Comparison of ENCODE assay signal across 37 cellular contexts in the genomic region with DNA sequence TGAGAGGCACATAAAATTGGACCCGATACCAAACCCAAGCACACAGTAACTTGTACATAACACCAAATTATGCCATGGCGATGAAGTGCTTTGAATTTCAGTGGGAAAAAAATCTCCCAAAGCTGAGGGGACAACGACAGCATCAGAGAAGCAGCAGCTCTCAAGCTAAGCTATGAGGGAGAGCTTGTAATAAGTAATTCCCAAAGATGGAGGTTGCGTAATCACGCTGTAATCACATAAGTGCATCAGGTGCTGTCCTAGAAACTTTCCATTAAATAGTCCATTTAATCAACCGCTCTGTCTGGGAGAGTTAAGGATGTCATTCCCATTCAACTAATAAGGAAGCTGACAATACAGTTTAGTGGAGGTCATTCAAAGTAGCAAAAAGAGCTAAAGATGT. TPM values are rescaled to one million over a fixed set of nuclear protein-coding genes. Genes with fewer than 3 reads are reported as not detected.
"Had no signal": no experiment of that assay in that cellular context is flagged by ENCODE, and none has a peak within 500 bp of the region (broad histone marks: within the 10 kb centered on the region; RNA-seq: fewer than 3 reads in every experiment).

No MANE protein-coding gene starts in this region.

- H3K36me3 ChIP-seq: adrenal gland, breast epithelium, SJCRH30 had no signal

- ATAC-seq: activated CD8-positive, alpha-beta T cell treated with anti-CD3 and anti-CD28 coated beads, Interleukin-2, amount 10 ng/mL, durations not matched to agents 7 days and 5 days; activated naive CD4-positive, alpha-beta T cell treated with anti-CD3 and anti-CD28 coated beads, Interleukin-2, amount 50 U/mL, for 72 hours; activated T-cell treated with anti-CD3 and anti-CD28 coated beads, Interleukin-2, amount 50 U/mL, for 4 hours; body of pancreas; Panc1 had no signal

- DNase-seq: activated CD4-positive, alpha-beta T cell treated with anti-CD3 and anti-CD28 coated beads, Interleukin-2, amount 10 ng/mL, durations not matched to agents 7 days and 5 days; activated CD4-positive, alpha-beta T cell treated with anti-CD3 and anti-CD28 coated beads, Interleukin-2, amount 50 U/mL, for 48 hours; activated CD8-positive, alpha-beta T cell treated with anti-CD3 and anti-CD28 coated beads, Interleukin-2, amount 10 ng/mL, durations not matched to agents 7 days and 5 days; activated gamma-delta T cell treated with Interleukin-2 at 50 U/mL for 16 hours; activated naive CD4-positive, alpha-beta T cell treated with anti-CD3 and anti-CD28 coated beads for 36 hours; activated T-cell treated with anti-CD3 and anti-CD28 coated beads for 4 hours; activated T-cell treated with anti-CD3 and anti-CD28 coated beads, Interleukin-2, amount 50 U/mL, for 4 hours; adrenal gland; body of pancreas; cerebellar nuclear complex; MM.1S; MV-4-11; NCI-H1092; NCI-H1436 treated with DMSO at 0.1 percent for 48 hours; NCI-H1694 treated with DMSO at 0.1 percent for 48 hours; NCI-H2029; NCI-H2171 treated with DMSO at 0.1 percent for 48 hours; NCI-H2227 treated with DMSO at 0.1 percent for 48 hours; NCI-H446; NCI-H510A treated with DMSO at 0.1 percent for 48 hours; NCI-H526 treated with DMSO at 0.1 percent for 48 hours; NCI-H774; SHP77; SJCRH30; T1000 had no signal

- H3K4me2 ChIP-seq: KMS-11 had no signal

- H3K4me1 ChIP-seq: adrenal gland, body of pancreas, breast epithelium, SJCRH30 had no signal

- H3K9ac ChIP-seq: KMS-11 had no signal

- H3K9me3 Mint-ChIP-seq: activated naive CD4-positive, alpha-beta T cell treated with anti-CD3 and anti-CD28 coated beads for 36 hours; activated naive CD4-positive, alpha-beta T cell treated with anti-CD3 and anti-CD28 coated beads, Interleukin-2, amount 50 U/mL, for 72 hours; activated T-cell treated with anti-CD3 and anti-CD28 coated beads, Interleukin-2, amount 50 U/mL, for 4 hours; activated T-helper 1 cell treated with anti-CD3 and anti-CD28 coated beads, Interleukin-12 subunit alpha, Interleukin-12 subunit beta, Interleukin-2, Interleukin-4 antibody, amounts not matched to agents 30 ng/mL and 10 ng/mL and 1 ng/mL, durations not matched to agents 14 hours and 24 hours and 36 hours had no signal

- H3K4me3 ChIP-seq: adrenal gland, body of pancreas, breast epithelium, SJCRH30, SK-N-MC had no signal

- H3K9me3 ChIP-seq: adrenal gland, body of pancreas, breast epithelium, SJCRH30 had no signal

- H3K27ac ChIP-seq: adrenal gland, body of pancreas, breast epithelium, KMS-11, SJCRH30, SK-N-MC had no signal

- H3K36me3 Mint-ChIP-seq: activated naive CD4-positive, alpha-beta T cell treated with anti-CD3 and anti-CD28 coated beads, Interleukin-2, amount 50 U/mL, for 72 hours had no signal

- H3K27me3 ChIP-seq: adrenal gland, body of pancreas, SJCRH30 had no signal

- H3K4me3 Mint-ChIP-seq: activated CD4-positive, alpha-beta T cell treated with anti-CD3 and anti-CD28 coated beads, Interleukin-2, amount 10 ng/mL, durations not matched to agents 7 days and 5 days; activated CD8-positive, alpha-beta T cell treated with anti-CD3 and anti-CD28 coated beads, Interleukin-2, amount 10 ng/mL, durations not matched to agents 7 days and 5 days; activated naive CD4-positive, alpha-beta T cell treated with anti-CD3 and anti-CD28 coated beads for 36 hours; activated T-cell treated with anti-CD3 and anti-CD28 coated beads, Interleukin-2, amount 50 U/mL, for 4 hours; activated T-helper 1 cell treated with anti-CD3 and anti-CD28 coated beads, Interleukin-12 subunit alpha, Interleukin-12 subunit beta, Interleukin-2, Interleukin-4 antibody, amounts not matched to agents 30 ng/mL and 10 ng/mL and 1 ng/mL, durations not matched to agents 14 hours and 24 hours and 36 hours had no signal

- FAIRE-seq: astrocyte had no signal

- H3K27ac Mint-ChIP-seq: activated CD4-positive, alpha-beta T cell treated with anti-CD3 and anti-CD28 coated beads, Interleukin-2, amount 10 ng/mL, durations not matched to agents 7 days and 5 days; activated CD8-positive, alpha-beta T cell treated with anti-CD3 and anti-CD28 coated beads, Interleukin-2, amount 10 ng/mL, durations not matched to agents 7 days and 5 days; activated naive CD4-positive, alpha-beta T cell treated with anti-CD3 and anti-CD28 coated beads for 36 hours; activated naive CD4-positive, alpha-beta T cell treated with anti-CD3 and anti-CD28 coated beads, Interleukin-2, amount 50 U/mL, for 72 hours; activated T-helper 1 cell treated with anti-CD3 and anti-CD28 coated beads, Interleukin-12 subunit alpha, Interleukin-12 subunit beta, Interleukin-2, Interleukin-4 antibody, amounts not matched to agents 30 ng/mL and 10 ng/mL and 1 ng/mL, durations not matched to agents 14 hours and 24 hours and 36 hours had no signal

RNA-seq across cellular contexts. Expression of a gene that starts 37.6 kb away (rescaled TPM):
- total RNA-seq: activated CD4-positive, alpha-beta T cell treated with anti-CD3 and anti-CD28 coated beads, Interleukin-2, amount 10 ng/mL, durations not matched to agents 7 days and 5 days; activated CD8-positive, alpha-beta T cell treated with anti-CD3 and anti-CD28 coated beads, Interleukin-2, amount 10 ng/mL, durations not matched to agents 7 days and 5 days; activated naive CD4-positive, alpha-beta T cell treated with anti-CD3 and anti-CD28 coated beads for 36 hours; activated naive CD4-positive, alpha-beta T cell treated with anti-CD3 and anti-CD28 coated beads, Interleukin-2, amount 50 U/mL, for 72 hours; activated T-cell treated with anti-CD3 and anti-CD28 coated beads, Interleukin-2, amount 50 U/mL, for 4 hours; activated T-helper 1 cell treated with anti-CD3 and anti-CD28 coated beads, Interleukin-12 subunit alpha, Interleukin-12 subunit beta, Interleukin-2, Interleukin-4 antibody, amounts not matched to agents 30 ng/mL and 10 ng/mL and 1 ng/mL, durations not matched to agents 14 hours and 24 hours and 36 hours; adrenal gland; astrocyte; body of pancreas; breast epithelium; cardiac septum; LHCN-M2; RPMI7951; SJCRH30; T-helper 1 cell treated with Interleukin-12 subunit alpha and Interleukin-12 subunit beta and Interleukin-4 antibody, amounts not matched to agents 30 ng/mL and 1 ng/mL, for 36 hours; T-helper 2 cell treated with Interferon-gamma antibody and Interleukin-4, amounts not matched to agents 100 ng/mL and 5 ng/mL, for 36 hours had no signal
- polyA plus RNA-seq: adrenal gland had no signal
